In the genomic region with DNA sequence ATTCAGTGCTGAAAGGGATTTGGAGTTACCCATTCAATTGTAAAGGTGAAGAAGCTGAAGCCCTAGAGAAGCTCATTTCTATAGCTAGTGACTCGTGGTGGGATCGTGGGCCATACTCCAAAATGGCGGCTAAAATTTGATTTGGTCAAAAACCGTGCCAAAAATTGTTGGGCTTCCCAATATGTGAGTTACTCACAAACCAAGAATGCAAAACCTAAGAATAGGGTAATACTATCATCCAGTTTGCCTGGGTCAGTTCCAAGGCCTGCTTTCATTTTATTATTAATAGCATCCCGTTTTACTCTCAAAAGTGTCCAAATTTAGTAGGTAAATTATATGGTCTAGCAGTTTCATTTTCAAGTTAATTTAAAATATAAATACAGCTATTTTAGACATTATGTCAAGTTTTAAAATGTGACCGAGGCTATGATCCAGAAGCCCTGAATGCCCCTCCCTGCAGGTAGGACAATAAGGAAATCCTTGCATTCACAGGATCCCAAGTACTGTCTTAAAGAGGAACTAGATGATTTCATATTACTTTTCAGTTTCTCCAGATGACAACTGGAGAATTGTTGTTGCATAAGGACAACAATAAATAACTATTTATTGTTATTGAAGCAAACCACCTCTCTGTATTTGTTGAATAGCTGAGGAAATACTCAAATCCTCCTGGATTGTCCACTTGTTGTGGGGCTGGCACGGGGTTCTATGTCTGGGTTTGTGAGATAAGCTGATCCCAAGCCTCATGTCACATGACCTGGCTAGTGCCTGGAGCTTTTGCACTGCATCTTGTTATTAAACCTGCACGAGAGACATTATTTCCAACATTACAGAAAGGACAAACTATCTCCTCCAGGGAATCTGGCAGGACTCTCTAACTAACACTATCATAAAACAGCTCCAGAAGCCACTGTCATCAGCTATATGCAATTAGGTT, we compare ENCODE assay signal across 24 cellular contexts. TPM values are rescaled to one million over a fixed set of nuclear protein-coding genes. Genes with fewer than 3 reads are reported as not detected.
DNase-seq lines count a peak whose midpoint lies in the region; ATAC-seq, FAIRE-seq and TF ChIP-seq lines count a peak whose summit lies in the region.
"Had no signal": no experiment of that assay in that cellular context is flagged by ENCODE, and none has a peak within 500 bp of the region (broad histone marks: within the 10 kb centered on the region; RNA-seq: fewer than 3 reads in every experiment).

No MANE protein-coding gene starts in this region.

- H3K4me3 ChIP-seq in heart right ventricle (no peak overlapping the region), astrocyte (ENCODE audit: insufficient read depth, low read depth, low read length) (no peak overlapping the region)
- H3K4me3 ChIP-seq: A549, PC-9, prostate gland had no signal

- H3K27ac Mint-ChIP-seq in astrocyte (ENCODE audit: unreplicated experiment) = no peak overlapping the region
- H3K27ac Mint-ChIP-seq: type B pancreatic cell had no signal

- H3K9me3 Mint-ChIP-seq in astrocyte (ENCODE audit: unreplicated experiment) = peaks cover 1% of the 10 kb centered on the region
- H3K9me3 Mint-ChIP-seq: type B pancreatic cell had no signal

- H3K79me2 ChIP-seq in astrocyte (ENCODE audit: insufficient read depth, low read length) = no peaks in the 10 kb centered on the region

- ATAC-seq in heart right ventricle (peak in 7 of 8 donors; percentile 29 to 79 (median 61)), left ventricle myocardium superior (peak; percentile 67), omental fat pad (ENCODE audit: low FRiP score) (no peak)
- ATAC-seq: A549 had no signal

- intact Hi-C loops in heart right ventricle (cut with DNase I) (no loop called here), cardiac septum (cut with DNase I) (no loop called here), left ventricle myocardium superior (cut with micrococcal nuclease) (no loop called here)

- no peaks in the 10 kb centered on the region for H3K36me3 ChIP-seq in heart right ventricle
- H3K36me3 ChIP-seq in astrocyte (ENCODE audit: insufficient read depth, low read length) = no peaks in the 10 kb centered on the region
- H3K36me3 ChIP-seq: prostate gland had no signal

- H3K36me3 Mint-ChIP-seq in astrocyte (ENCODE audit: low read depth, unreplicated experiment) = no peaks in the 10 kb centered on the region
- H3K36me3 Mint-ChIP-seq: type B pancreatic cell had no signal

- H3K27ac ChIP-seq in heart right ventricle (peak overlapping the region in 6 of 10 donors; percentile 17 to 73 (median 46)), astrocyte (ENCODE audit: low read depth, low read length) (no peak overlapping the region)
- H3K27ac ChIP-seq: A549, PC-9, prostate gland had no signal

- H3K27me3 ChIP-seq in heart right ventricle (no peaks in the 10 kb centered on the region), astrocyte (ENCODE audit: insufficient read depth, low read length) (no peaks in the 10 kb centered on the region)

- H3K9ac ChIP-seq in astrocyte (ENCODE audit: low read length) = no peak overlapping the region

- no peak for FAIRE-seq in astrocyte (lab: Jason Lieb, UNC)
- FAIRE-seq: A549, H1, kidney, TTC549 had no signal

- H3K4me1 ChIP-seq in heart right ventricle = peaks cover 0 to 29% (median 14%) of the 10 kb centered on the region in 9 donors
- no peaks in the 10 kb centered on the region for H3K4me1 ChIP-seq in astrocyte (ENCODE audit: insufficient read depth, low read length)
- H3K4me1 ChIP-seq: A549, prostate gland had no signal

- H3K9me3 ChIP-seq in heart right ventricle = no peaks in the 10 kb centered on the region
- H3K9me3 ChIP-seq in astrocyte (ENCODE audit: insufficient read depth, low read depth, low read length) = no peaks in the 10 kb centered on the region
- H3K9me3 ChIP-seq: A549, Caco-2, prostate gland had no signal

- no peak overlapping the region for H3K4me3 Mint-ChIP-seq in astrocyte (ENCODE audit: unreplicated experiment)
- H3K4me3 Mint-ChIP-seq: type B pancreatic cell had no signal

- TF ChIP-seq CTCF in heart right ventricle (IDR thresholded peaks at IDR 0.05) (no peak), astrocyte (IDR thresholded peaks at IDR 0.05; ENCODE audit: insufficient read depth, low read depth, low read length) (no peak), omental fat pad (IDR thresholded peaks at IDR 0.05) (no peak)

- no peaks in the 10 kb centered on the region for H3K27me3 Mint-ChIP-seq in astrocyte (ENCODE audit: low read depth, unreplicated experiment)
- H3K27me3 Mint-ChIP-seq: type B pancreatic cell had no signal

- H3K4me2 ChIP-seq in astrocyte (ENCODE audit: low read length) = no peak overlapping the region
- H3K4me2 ChIP-seq: A549, PC-9 had no signal

- H3K4me1 Mint-ChIP-seq in astrocyte (ENCODE audit: low read depth, unreplicated experiment) = no peaks in the 10 kb centered on the region

- WGBS in heart right ventricle, 2 donors = 50 to 54% methylated on average over 8 of the region's 8 CpGs

- H2AFZ ChIP-seq in astrocyte (ENCODE audit: low read depth, low read length) = no peak overlapping the region
- H2AFZ ChIP-seq: PC-9 had no signal

- DNase-seq in heart right ventricle (peak in 1 of 2 donors; percentile 25), cardiac septum (ENCODE audit: low spot score) (no peak), astrocyte (ENCODE audit: low read depth) (peak; percentile 63), left ventricle myocardium superior (no peak), NCI-H226 (no peak), omental fat pad (ENCODE audit: low spot score) (no peak)
- no peak for DNase-seq in activated effector memory CD4-positive, alpha-beta T cell treated with anti-CD3 and anti-CD28 coated beads, Interleukin-2, amount 50 U/mL, for 16 hours
- no peak for DNase-seq in activated CD4-positive, alpha-beta T cell treated with anti-CD3 and anti-CD28 coated beads, Interleukin-2, amount 50 U/mL, for 1 hour
- DNase-seq: activated CD4-positive, alpha-beta T cell treated with anti-CD3 and anti-CD28 coated beads for 1 hour; activated gamma-delta T cell; Caco-2; cortex of kidney; DMS79; kidney; NCI-H1092; NCI-H187 treated with DMSO at 0.1 percent for 48 hours; NCI-H526 treated with DMSO at 0.1 percent for 48 hours; PC-9; SIG-M5 had no signal

- H4K20me1 ChIP-seq in astrocyte (ENCODE audit: insufficient read depth, low read length) = no peaks in the 10 kb centered on the region

RNA-seq across cellular contexts. Expression of a gene that starts 11.6 kb away (rescaled TPM):
- 10 to 100 TPM; 15.2 to 31.0 (median 22.0) TPM for total RNA-seq in heart right ventricle
- polyA plus RNA-seq in heart right ventricle = 1 to 10 TPM; 4.2 to 8.4 TPM
- 32.7 TPM for total RNA-seq in cardiac septum
- 46.6 and 53.0 TPM in 2 replicates for total RNA-seq in astrocyte
- 15.5 TPM for total RNA-seq in left ventricle myocardium superior
- total RNA-seq in omental fat pad = 10 to 100 TPM; 18.2 to 42.9 (median 29.6) TPM
